ENCODE assay signal across 1 cellular context in the genomic region with DNA sequence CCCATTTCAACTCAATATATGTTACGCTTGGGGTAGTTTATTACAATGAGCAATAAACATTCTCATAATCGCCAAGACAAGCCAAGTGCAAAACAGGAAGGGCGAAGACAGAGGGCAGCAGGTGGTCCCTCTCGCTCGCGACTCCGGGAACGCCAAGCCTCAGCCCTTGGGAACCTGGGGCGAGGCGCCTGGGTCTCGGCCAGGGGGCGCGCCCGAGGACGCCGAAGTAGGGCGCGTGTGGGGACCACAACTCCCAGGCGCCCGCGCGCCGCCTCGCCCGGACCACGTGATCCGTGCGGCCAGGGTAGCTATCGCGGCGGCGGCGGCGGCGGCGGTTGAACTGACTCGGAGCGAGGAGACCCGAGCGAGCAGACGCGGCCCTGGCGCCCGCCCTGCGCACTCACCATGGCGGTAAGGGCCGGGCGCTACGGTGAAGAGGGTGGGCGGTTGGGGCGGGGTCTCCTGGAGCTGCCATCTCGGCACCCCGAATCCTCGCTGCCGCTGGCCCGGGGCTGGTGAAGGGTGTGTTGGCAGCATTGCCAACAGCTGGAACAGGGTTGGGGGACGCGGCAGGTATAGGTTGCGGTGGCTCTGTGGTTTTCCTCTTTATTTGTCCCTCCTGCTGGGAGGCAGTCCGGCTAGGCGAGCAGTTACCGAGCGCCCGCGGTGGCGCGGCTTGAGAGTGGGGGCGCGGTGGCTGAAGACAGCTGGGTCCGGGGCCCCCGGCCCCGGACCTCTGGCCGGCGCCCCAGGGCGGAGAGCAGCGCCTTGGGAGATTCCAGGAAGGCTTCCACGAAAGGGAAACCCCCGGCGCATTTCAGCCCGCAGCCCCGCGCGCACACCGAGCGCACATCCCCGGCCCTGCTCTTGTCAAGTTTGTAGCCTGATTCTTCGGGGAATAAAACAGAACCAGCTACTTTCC.
TF ChIP-seq lines count a peak whose summit lies in the region.

A gene with protein sequence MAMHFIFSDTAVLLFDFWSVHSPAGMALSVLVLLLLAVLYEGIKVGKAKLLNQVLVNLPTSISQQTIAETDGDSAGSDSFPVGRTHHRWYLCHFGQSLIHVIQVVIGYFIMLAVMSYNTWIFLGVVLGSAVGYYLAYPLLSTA (plus strand): TSS at position 338 of the 922 bp plus-strand sequence. CDS start 68 bp downstream, at position 406.

TF ChIP-seq in HepG2, 621 proteins besides CTCF, POLR2A, EP300 and RAD21 (continued from another document and continues in another):
- TF ChIP-seq, protein P1, sequence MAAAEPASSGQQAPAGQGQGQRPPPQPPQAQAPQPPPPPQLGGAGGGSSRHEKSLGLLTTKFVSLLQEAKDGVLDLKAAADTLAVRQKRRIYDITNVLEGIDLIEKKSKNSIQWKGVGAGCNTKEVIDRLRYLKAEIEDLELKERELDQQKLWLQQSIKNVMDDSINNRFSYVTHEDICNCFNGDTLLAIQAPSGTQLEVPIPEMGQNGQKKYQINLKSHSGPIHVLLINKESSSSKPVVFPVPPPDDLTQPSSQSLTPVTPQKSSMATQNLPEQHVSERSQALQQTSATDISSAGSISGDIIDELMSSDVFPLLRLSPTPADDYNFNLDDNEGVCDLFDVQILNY (CRISPR knock-in tag; conservative IDR thresholded peaks at IDR 0.05): no peak
- peak; percentile 68 for TF ChIP-seq HNRNPK (IDR thresholded peaks at IDR 0.05; ENCODE audit: low read depth, low read length, poor library complexity, severe bottlenecking)
- no peak for TF ChIP-seq HNF4G (IDR thresholded peaks at IDR 0.05; ENCODE audit: borderline replicate concordance, low read depth, low read length)
- 0 out of 2 replicates have a peak, but pooled peaks have one; percentile 45 for TF ChIP-seq HNF4G (CRISPR knock-in tag; IDR thresholded peaks at IDR 0.05; ENCODE audit: borderline replicate concordance, low read depth)
- TF ChIP-seq, protein P2, sequence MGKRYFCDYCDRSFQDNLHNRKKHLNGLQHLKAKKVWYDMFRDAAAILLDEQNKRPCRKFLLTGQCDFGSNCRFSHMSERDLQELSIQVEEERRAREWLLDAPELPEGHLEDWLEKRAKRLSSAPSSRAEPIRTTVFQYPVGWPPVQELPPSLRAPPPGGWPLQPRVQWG (CRISPR knock-in tag; IDR thresholded peaks at IDR 0.05; ENCODE audit: borderline replicate concordance, low read depth): no peak
- TF ChIP-seq NR1H2 (CRISPR knock-in tag; IDR thresholded peaks at IDR 0.05; ENCODE audit: borderline replicate concordance, low read depth): no peak
- TF ChIP-seq ZNF468 (CRISPR knock-in tag; IDR thresholded peaks at IDR 0.05): no peak
- peak; percentile 71 for TF ChIP-seq ZNF792 (CRISPR knock-in tag; IDR thresholded peaks at IDR 0.05)
- TF ChIP-seq CHD4 (IDR thresholded peaks at IDR 0.05; ENCODE audit: borderline replicate concordance, low read length): no peak
- TF ChIP-seq CC2D1A (CRISPR knock-in tag; IDR thresholded peaks at IDR 0.05): no peak
- TF ChIP-seq SMAD9 (CRISPR knock-in tag; IDR thresholded peaks at IDR 0.05): no peak
- peak; percentile 95 for TF ChIP-seq ZNF143 (CRISPR knock-in tag; IDR thresholded peaks at IDR 0.05)
- TF ChIP-seq ZMYM4 (CRISPR knock-in tag; IDR thresholded peaks at IDR 0.05): peak; percentile 68; the same call in 1 of the 2 replicates
- TF ChIP-seq MBNL3 (CRISPR knock-in tag; conservative IDR thresholded peaks at IDR 0.05): no peak
- no peak for TF ChIP-seq U2AF1 (optimal IDR thresholded peaks at IDR 0.05; ENCODE audit: low read depth, low read length)
- TF ChIP-seq, protein P3, sequence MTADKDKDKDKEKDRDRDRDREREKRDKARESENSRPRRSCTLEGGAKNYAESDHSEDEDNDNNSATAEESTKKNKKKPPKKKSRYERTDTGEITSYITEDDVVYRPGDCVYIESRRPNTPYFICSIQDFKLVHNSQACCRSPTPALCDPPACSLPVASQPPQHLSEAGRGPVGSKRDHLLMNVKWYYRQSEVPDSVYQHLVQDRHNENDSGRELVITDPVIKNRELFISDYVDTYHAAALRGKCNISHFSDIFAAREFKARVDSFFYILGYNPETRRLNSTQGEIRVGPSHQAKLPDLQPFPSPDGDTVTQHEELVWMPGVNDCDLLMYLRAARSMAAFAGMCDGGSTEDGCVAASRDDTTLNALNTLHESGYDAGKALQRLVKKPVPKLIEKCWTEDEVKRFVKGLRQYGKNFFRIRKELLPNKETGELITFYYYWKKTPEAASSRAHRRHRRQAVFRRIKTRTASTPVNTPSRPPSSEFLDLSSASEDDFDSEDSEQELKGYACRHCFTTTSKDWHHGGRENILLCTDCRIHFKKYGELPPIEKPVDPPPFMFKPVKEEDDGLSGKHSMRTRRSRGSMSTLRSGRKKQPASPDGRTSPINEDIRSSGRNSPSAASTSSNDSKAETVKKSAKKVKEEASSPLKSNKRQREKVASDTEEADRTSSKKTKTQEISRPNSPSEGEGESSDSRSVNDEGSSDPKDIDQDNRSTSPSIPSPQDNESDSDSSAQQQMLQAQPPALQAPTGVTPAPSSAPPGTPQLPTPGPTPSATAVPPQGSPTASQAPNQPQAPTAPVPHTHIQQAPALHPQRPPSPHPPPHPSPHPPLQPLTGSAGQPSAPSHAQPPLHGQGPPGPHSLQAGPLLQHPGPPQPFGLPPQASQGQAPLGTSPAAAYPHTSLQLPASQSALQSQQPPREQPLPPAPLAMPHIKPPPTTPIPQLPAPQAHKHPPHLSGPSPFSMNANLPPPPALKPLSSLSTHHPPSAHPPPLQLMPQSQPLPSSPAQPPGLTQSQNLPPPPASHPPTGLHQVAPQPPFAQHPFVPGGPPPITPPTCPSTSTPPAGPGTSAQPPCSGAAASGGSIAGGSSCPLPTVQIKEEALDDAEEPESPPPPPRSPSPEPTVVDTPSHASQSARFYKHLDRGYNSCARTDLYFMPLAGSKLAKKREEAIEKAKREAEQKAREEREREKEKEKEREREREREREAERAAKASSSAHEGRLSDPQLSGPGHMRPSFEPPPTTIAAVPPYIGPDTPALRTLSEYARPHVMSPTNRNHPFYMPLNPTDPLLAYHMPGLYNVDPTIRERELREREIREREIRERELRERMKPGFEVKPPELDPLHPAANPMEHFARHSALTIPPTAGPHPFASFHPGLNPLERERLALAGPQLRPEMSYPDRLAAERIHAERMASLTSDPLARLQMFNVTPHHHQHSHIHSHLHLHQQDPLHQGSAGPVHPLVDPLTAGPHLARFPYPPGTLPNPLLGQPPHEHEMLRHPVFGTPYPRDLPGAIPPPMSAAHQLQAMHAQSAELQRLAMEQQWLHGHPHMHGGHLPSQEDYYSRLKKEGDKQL (CRISPR knock-in tag; IDR thresholded peaks at IDR 0.05; ENCODE audit: low read depth): no peak
- TF ChIP-seq DPF2 (CRISPR knock-in tag; IDR thresholded peaks at IDR 0.05; ENCODE audit: borderline replicate concordance, low read depth): no peak
- no peak for TF ChIP-seq SIX4 (CRISPR knock-in tag; IDR thresholded peaks at IDR 0.05)
- TF ChIP-seq NFIC (IDR thresholded peaks at IDR 0.05; ENCODE audit: low read length): no peak
- peak; percentile 86 for TF ChIP-seq HCFC1 (IDR thresholded peaks at IDR 0.05; ENCODE audit: low read depth, low read length)
- TF ChIP-seq DR1 (CRISPR knock-in tag; IDR thresholded peaks at IDR 0.05): peak; percentile 57; the same call in 1 of the 2 replicates
- peak; percentile 67; the same call in 1 of the 2 replicates for TF ChIP-seq CBFB (CRISPR knock-in tag; IDR thresholded peaks at IDR 0.05)
- TF ChIP-seq PHF8 (CRISPR knock-in tag; IDR thresholded peaks at IDR 0.05): peak; percentile 74
- TF ChIP-seq ZFP37 (CRISPR knock-in tag; IDR thresholded peaks at IDR 0.05; ENCODE audit: borderline replicate concordance): no peak
- peak; percentile 68 for TF ChIP-seq MED1 (CRISPR knock-in tag; IDR thresholded peaks at IDR 0.05)
- TF ChIP-seq ZNF567 (CRISPR knock-in tag; IDR thresholded peaks at IDR 0.05; ENCODE audit: borderline replicate concordance): 0 out of 2 replicates have a peak, but pooled peaks have one; percentile 74
- TF ChIP-seq ZNF724P (CRISPR knock-in tag; IDR thresholded peaks at IDR 0.05; ENCODE audit: borderline replicate concordance): no peak
- TF ChIP-seq, protein P4, sequence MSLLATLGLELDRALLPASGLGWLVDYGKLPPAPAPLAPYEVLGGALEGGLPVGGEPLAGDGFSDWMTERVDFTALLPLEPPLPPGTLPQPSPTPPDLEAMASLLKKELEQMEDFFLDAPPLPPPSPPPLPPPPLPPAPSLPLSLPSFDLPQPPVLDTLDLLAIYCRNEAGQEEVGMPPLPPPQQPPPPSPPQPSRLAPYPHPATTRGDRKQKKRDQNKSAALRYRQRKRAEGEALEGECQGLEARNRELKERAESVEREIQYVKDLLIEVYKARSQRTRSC (CRISPR knock-in tag; IDR thresholded peaks at IDR 0.05; ENCODE audit: low read depth): no peak
- TF ChIP-seq, protein P5, sequence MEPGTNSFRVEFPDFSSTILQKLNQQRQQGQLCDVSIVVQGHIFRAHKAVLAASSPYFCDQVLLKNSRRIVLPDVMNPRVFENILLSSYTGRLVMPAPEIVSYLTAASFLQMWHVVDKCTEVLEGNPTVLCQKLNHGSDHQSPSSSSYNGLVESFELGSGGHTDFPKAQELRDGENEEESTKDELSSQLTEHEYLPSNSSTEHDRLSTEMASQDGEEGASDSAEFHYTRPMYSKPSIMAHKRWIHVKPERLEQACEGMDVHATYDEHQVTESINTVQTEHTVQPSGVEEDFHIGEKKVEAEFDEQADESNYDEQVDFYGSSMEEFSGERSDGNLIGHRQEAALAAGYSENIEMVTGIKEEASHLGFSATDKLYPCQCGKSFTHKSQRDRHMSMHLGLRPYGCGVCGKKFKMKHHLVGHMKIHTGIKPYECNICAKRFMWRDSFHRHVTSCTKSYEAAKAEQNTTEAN (CRISPR knock-in tag; conservative IDR thresholded peaks at IDR 0.05): no peak
- no peak for TF ChIP-seq MLLT10 (CRISPR knock-in tag; IDR thresholded peaks at IDR 0.05)
- peak; percentile 37; the same call in 1 of the 2 replicates for TF ChIP-seq DNMT1 (CRISPR knock-in tag; IDR thresholded peaks at IDR 0.05)
- no peak for TF ChIP-seq JUND (CRISPR knock-in tag; IDR thresholded peaks at IDR 0.05)
- TF ChIP-seq, protein P6, sequence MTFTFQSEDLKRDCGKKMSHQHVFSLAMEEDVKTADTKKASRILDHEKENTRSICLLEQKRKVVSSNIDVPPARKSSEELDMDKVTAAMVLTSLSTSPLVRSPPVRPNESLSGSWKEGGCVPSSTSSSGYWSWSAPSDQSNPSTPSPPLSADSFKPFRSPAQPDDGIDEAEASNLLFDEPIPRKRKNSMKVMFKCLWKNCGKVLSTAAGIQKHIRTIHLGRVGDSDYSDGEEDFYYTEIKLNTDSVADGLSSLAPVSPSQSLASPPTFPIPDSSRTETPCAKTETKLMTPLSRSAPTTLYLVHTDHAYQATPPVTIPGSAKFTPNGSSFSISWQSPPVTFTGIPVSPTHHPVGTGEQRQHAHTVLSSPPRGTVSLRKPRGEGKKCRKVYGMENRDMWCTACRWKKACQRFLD (CRISPR knock-in tag; IDR thresholded peaks at IDR 0.05; ENCODE audit: borderline replicate concordance): no peak
- TF ChIP-seq NBN (conservative IDR thresholded peaks at IDR 0.05): no peak
- TF ChIP-seq ZFP82 (CRISPR knock-in tag; IDR thresholded peaks at IDR 0.05; ENCODE audit: borderline replicate concordance): no peak
- TF ChIP-seq, protein P7, sequence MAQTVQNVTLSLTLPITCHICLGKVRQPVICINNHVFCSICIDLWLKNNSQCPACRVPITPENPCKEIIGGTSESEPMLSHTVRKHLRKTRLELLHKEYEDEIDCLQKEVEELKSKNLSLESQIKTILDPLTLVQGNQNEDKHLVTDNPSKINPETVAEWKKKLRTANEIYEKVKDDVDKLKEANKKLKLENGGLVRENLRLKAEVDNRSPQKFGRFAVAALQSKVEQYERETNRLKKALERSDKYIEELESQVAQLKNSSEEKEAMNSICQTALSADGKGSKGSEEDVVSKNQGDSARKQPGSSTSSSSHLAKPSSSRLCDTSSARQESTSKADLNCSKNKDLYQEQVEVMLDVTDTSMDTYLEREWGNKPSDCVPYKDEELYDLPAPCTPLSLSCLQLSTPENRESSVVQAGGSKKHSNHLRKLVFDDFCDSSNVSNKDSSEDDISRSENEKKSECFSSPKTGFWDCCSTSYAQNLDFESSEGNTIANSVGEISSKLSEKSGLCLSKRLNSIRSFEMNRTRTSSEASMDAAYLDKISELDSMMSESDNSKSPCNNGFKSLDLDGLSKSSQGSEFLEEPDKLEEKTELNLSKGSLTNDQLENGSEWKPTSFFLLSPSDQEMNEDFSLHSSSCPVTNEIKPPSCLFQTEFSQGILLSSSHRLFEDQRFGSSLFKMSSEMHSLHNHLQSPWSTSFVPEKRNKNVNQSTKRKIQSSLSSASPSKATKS (CRISPR knock-in tag; IDR thresholded peaks at IDR 0.05): no peak
- TF ChIP-seq, protein P8, sequence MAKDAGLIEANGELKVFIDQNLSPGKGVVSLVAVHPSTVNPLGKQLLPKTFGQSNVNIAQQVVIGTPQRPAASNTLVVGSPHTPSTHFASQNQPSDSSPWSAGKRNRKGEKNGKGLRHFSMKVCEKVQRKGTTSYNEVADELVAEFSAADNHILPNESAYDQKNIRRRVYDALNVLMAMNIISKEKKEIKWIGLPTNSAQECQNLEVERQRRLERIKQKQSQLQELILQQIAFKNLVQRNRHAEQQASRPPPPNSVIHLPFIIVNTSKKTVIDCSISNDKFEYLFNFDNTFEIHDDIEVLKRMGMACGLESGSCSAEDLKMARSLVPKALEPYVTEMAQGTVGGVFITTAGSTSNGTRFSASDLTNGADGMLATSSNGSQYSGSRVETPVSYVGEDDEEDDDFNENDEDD (CRISPR knock-in tag; IDR thresholded peaks at IDR 0.05; ENCODE audit: borderline replicate concordance): peak; percentile 36; the same call in 1 of the 2 replicates
- TF ChIP-seq RAD51 (IDR thresholded peaks at IDR 0.05; ENCODE audit: borderline replicate concordance): peak; percentile 90; the same call in 1 of the 2 replicates
- TF ChIP-seq ZKSCAN8 (CRISPR knock-in tag; IDR thresholded peaks at IDR 0.05; ENCODE audit: borderline replicate concordance): 0 out of 2 replicates have a peak, but pooled peaks have one; percentile 58
- no peak for TF ChIP-seq ZNF121 (CRISPR knock-in tag; IDR thresholded peaks at IDR 0.05)
- TF ChIP-seq, protein P9, sequence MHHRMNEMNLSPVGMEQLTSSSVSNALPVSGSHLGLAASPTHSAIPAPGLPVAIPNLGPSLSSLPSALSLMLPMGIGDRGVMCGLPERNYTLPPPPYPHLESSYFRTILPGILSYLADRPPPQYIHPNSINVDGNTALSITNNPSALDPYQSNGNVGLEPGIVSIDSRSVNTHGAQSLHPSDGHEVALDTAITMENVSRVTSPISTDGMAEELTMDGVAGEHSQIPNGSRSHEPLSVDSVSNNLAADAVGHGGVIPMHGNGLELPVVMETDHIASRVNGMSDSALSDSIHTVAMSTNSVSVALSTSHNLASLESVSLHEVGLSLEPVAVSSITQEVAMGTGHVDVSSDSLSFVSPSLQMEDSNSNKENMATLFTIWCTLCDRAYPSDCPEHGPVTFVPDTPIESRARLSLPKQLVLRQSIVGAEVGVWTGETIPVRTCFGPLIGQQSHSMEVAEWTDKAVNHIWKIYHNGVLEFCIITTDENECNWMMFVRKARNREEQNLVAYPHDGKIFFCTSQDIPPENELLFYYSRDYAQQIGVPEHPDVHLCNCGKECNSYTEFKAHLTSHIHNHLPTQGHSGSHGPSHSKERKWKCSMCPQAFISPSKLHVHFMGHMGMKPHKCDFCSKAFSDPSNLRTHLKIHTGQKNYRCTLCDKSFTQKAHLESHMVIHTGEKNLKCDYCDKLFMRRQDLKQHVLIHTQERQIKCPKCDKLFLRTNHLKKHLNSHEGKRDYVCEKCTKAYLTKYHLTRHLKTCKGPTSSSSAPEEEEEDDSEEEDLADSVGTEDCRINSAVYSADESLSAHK (CRISPR knock-in tag; IDR thresholded peaks at IDR 0.05; ENCODE audit: borderline replicate concordance): no peak
- peak; percentile 10; the same call in 1 of the 2 replicates for TF ChIP-seq SOX5 (CRISPR knock-in tag; IDR thresholded peaks at IDR 0.05; ENCODE audit: borderline replicate concordance)
- TF ChIP-seq SAP130 (CRISPR knock-in tag; IDR thresholded peaks at IDR 0.05; ENCODE audit: low read depth): peak; percentile 69
